In the genomic region with DNA sequence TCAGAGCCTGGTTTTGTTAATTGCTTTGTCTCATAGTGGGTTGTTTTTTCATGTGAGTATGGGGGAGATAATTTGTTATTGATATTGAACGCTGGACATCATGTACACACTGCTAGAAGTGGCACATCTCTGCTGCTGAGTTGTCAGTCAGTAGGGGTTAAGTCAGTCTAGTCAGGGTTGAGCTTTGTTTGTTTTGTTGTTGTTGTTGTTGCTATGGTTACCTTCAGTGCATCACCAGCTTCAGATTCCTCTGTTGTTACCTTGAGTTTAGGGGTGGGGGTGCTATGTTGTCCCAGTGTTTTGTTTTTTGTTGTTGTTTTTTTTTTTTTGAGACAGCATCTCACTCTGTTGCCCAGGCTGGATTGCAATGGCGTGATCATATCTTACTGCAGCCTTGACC, we compare ENCODE assay signal across 13 cellular contexts. TPM values are rescaled to one million over a fixed set of nuclear protein-coding genes. Genes with fewer than 3 reads are reported as not detected.
DNase-seq lines count a peak whose midpoint lies in the region; ATAC-seq lines count a peak whose summit lies in the region.
"Had no signal": no experiment of that assay in that cellular context is flagged by ENCODE, and none has a peak within 500 bp of the region (broad histone marks: within the 10 kb centered on the region; RNA-seq: fewer than 3 reads in every experiment).

No MANE protein-coding gene starts in this region.

- no peaks in the 10 kb centered on the region for H3K27me3 ChIP-seq in iPS-18a (ENCODE audit: control insufficient read depth, insufficient read depth, low read length)

- peak; percentile 10 for DNase-seq in Caki2 (ENCODE audit: low read depth)
- peak; percentile 25 for DNase-seq in HT-29 (ENCODE audit: low spot score)
- no peak for DNase-seq in activated naive CD8-positive, alpha-beta T cell treated with anti-CD3 and anti-CD28 coated beads, Interleukin-2, amount 50 U/mL, for 24 hours
- DNase-seq in putamen (ENCODE audit: low spot score), result no peak
- DNase-seq in HuH-7 (ENCODE audit: low spot score), result no peak
- no peak for DNase-seq in GM19240 (ENCODE audit: insufficient read length, low spot score)
- DNase-seq in stimulated activated CD4-positive, alpha-beta T cell treated with anti-CD3 and anti-CD28 coated beads, Interleukin-4, amount 100 ng/mL, for 4 hours, result no peak
- DNase-seq: activated CD8-positive, alpha-beta memory T cell treated with anti-CD3 and anti-CD28 coated beads for 24 hours; foreskin melanocyte; KBM-7; left ventricle myocardium inferior; NCI-H446 had no signal

- H3K4me3 ChIP-seq in iPS-18a (ENCODE audit: low read length), result no peak overlapping the region
- H3K4me3 ChIP-seq: left ventricle myocardium inferior had no signal

- ATAC-seq in activated naive CD8-positive, alpha-beta T cell treated with anti-CD3 and anti-CD28 coated beads, Interleukin-2, amount 50 U/mL, for 24 hours, result peak; percentile 21

- no peaks in the 10 kb centered on the region for H3K27me3 Mint-ChIP-seq in activated naive CD8-positive, alpha-beta T cell treated with anti-CD3 and anti-CD28 coated beads, Interleukin-2, amount 50 U/mL, for 24 hours

- H3K36me3 Mint-ChIP-seq in activated naive CD8-positive, alpha-beta T cell treated with anti-CD3 and anti-CD28 coated beads, Interleukin-2, amount 50 U/mL, for 24 hours (ENCODE audit: low read depth), result peaks cover 15% of the 10 kb centered on the region

- H3K36me3 ChIP-seq in iPS-18a (ENCODE audit: control insufficient read depth, low read depth, low read length), result peaks cover 22% of the 10 kb centered on the region

- peak overlapping the region; percentile 78 for H3K27ac Mint-ChIP-seq in activated naive CD8-positive, alpha-beta T cell treated with anti-CD3 and anti-CD28 coated beads, Interleukin-2, amount 50 U/mL, for 24 hours

- H3K27ac ChIP-seq in iPS-18a (ENCODE audit: low read length), result peak overlapping the region; percentile 22
- H3K27ac ChIP-seq: left ventricle myocardium inferior had no signal

- H3K9me3 ChIP-seq in iPS-18a (ENCODE audit: control insufficient read depth, low read depth, low read length), result peaks cover 12% of the 10 kb centered on the region
- H3K9me3 ChIP-seq: left ventricle myocardium inferior had no signal

- no peak overlapping the region for H3K4me3 Mint-ChIP-seq in activated naive CD8-positive, alpha-beta T cell treated with anti-CD3 and anti-CD28 coated beads, Interleukin-2, amount 50 U/mL, for 24 hours

- H3K9me3 Mint-ChIP-seq in activated naive CD8-positive, alpha-beta T cell treated with anti-CD3 and anti-CD28 coated beads, Interleukin-2, amount 50 U/mL, for 24 hours, result no peaks in the 10 kb centered on the region

- peaks cover 44% of the 10 kb centered on the region for H3K4me1 Mint-ChIP-seq in activated naive CD8-positive, alpha-beta T cell treated with anti-CD3 and anti-CD28 coated beads, Interleukin-2, amount 50 U/mL, for 24 hours

- H3K9ac ChIP-seq in iPS-18a (ENCODE audit: low read length), result peak overlapping the region; percentile 9

- no peaks in the 10 kb centered on the region for H3K4me1 ChIP-seq in iPS-18a (ENCODE audit: control insufficient read depth, low read depth, low read length)

- in situ Hi-C loops in Caki2 (cut with HindIII; ENCODE audit: low pct_unique_long_range_greater_than_20kb, low sequenced_read_pairs), result no loop called here

RNA-seq across cellular contexts. Expression of a gene that starts 9.9 kb away (rescaled TPM):
- total RNA-seq in Caki2 (2014; rRNA removed; shearing (Covaris generic); ENCODE audit: low replicate concordance), result 21.0 and 28.1 TPM in 2 replicates
- 20.9 and 27.7 TPM in 2 replicates for total RNA-seq in HT-29 (2014; rRNA removed; shearing (Covaris generic))

Comparison
In these comparisons a context has a peak if more than half of its experiments do, and no peak if none do; other contexts are left out.
1. DNase-seq: peak in Caki2 (single experiment) and HT-29 (single experiment); none in activated naive CD8-positive, alpha-beta T cell treated with anti-CD3 and anti-CD28 coated beads, Interleukin-2, amount 50 U/mL, for 24 hours (single experiment), putamen (single experiment), HuH-7 (single experiment), GM19240 (single experiment) and stimulated activated CD4-positive, alpha-beta T cell treated with anti-CD3 and anti-CD28 coated beads, Interleukin-4, amount 100 ng/mL, for 4 hours (0 of 2).